In the genomic region with DNA sequence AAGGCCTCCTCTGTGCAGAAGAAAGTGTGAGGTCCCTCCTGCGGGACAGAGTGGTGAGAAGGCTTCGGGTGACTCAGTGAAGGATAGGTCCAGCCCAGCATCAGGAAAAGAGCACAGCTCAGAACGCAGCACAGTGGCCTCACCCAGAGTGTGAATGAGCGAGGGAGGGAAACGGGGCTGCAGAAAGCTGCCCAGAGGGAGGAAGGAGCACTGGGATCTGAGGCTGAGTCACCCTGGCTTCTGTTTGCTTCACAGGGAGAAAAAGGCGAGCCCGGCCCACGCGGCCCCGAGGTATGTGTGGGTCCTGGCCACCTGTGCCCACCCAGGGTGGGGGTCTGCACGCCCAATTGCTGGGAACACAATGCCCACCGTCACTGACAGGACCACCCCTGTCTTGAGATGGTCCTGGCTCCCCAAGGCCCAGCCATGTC, we compare ENCODE assay signal across 12 cellular contexts. TPM values are rescaled to one million over a fixed set of nuclear protein-coding genes. Genes with fewer than 3 reads are reported as not detected.
A peak's percentile ranks its signal among the peaks of the same experiment; 100 is the strongest.
DNase-seq lines count a peak whose midpoint lies in the region; ATAC-seq and TF ChIP-seq lines count a peak whose summit lies in the region.
"Had no signal": no experiment of that assay in that cellular context is flagged by ENCODE, and none has a peak within 500 bp of the region (broad histone marks: within the 10 kb centered on the region; RNA-seq: fewer than 3 reads in every experiment).

No MANE protein-coding gene starts in this region.

- peaks cover 13% of the 10 kb centered on the region for H3K4me1 Mint-ChIP-seq in HFFc6 (ENCODE audit: low read depth)
- no peaks in the 10 kb centered on the region for H3K4me1 Mint-ChIP-seq in neural crest cell
- H3K4me1 Mint-ChIP-seq in effector memory CD8-positive, alpha-beta T cell (ENCODE audit: low read depth in 2 of 2), result no peaks in the 10 kb centered on the region

- H3K27me3 Mint-ChIP-seq in HFFc6 (ENCODE audit: insufficient read depth) (no peaks in the 10 kb centered on the region; the same call in 1 of the 2 replicates), neural crest cell (ENCODE audit: low read depth) (no peaks in the 10 kb centered on the region)
- no peaks in the 10 kb centered on the region for H3K27me3 Mint-ChIP-seq in effector memory CD8-positive, alpha-beta T cell

- DNase-seq in AG09309 (ENCODE audit: low read depth), result peak; percentile 81
- DNase-seq in HFFc6, result peak; percentile 93
- peak; percentile 72 for DNase-seq in choroid plexus epithelial cell (ENCODE audit: low read depth)
- no peak for DNase-seq in neural crest cell (ENCODE audit: low read depth, low spot score)
- no peak for DNase-seq in kidney glomerular epithelial cell (lab: John Stamatoyannopoulos, UW)
- DNase-seq in SKM-1 treated with dmso at 0.1 percent for 144 hours (lab: John Stamatoyannopoulos, UW; ENCODE audit: unreplicated experiment), result no peak
- no peak for DNase-seq in NCI-H1417 treated with DMSO at 0.1 percent for 48 hours (lab: John Stamatoyannopoulos, UW)
- DNase-seq in effector memory CD8-positive, alpha-beta T cell, result no peak
- DNase-seq: activated CD8-positive, alpha-beta T cell treated with anti-CD3 and anti-CD28 coated beads, Interleukin-2, amount 10 ng/mL, durations not matched to agents 7 days and 5 days; DMS 273 treated with DMSO at 0.1 percent for 48 hours; NCI-H524; stimulated activated CD4-positive, alpha-beta T cell treated with anti-CD3 and anti-CD28 coated beads, Interleukin-4, amount 100 ng/mL, for 4 hours had no signal

- H3K4me3 ChIP-seq in AG09309 (ENCODE audit: control insufficient read depth, low read depth, low read length) (no peak overlapping the region), choroid plexus epithelial cell (ENCODE audit: low read depth, low read length) (no peak overlapping the region)

- no peak for ATAC-seq in effector memory CD8-positive, alpha-beta T cell (replicated peaks)
- ATAC-seq: activated CD8-positive, alpha-beta T cell treated with anti-CD3 and anti-CD28 coated beads, Interleukin-2, amount 10 ng/mL, durations not matched to agents 7 days and 5 days had no signal

- H3K4me3 Mint-ChIP-seq in HFFc6 (peak overlapping the region; percentile 22; the same call in 1 of the 2 replicates), neural crest cell (no peak overlapping the region)
- no peak overlapping the region for H3K4me3 Mint-ChIP-seq in effector memory CD8-positive, alpha-beta T cell
- H3K4me3 Mint-ChIP-seq: activated CD8-positive, alpha-beta T cell treated with anti-CD3 and anti-CD28 coated beads, Interleukin-2, amount 10 ng/mL, durations not matched to agents 7 days and 5 days had no signal

- H3K36me3 Mint-ChIP-seq in HFFc6 (ENCODE audit: low read depth), result peaks cover 14% of the 10 kb centered on the region
- no peaks in the 10 kb centered on the region for H3K36me3 Mint-ChIP-seq in neural crest cell (ENCODE audit: low read depth)
- no peaks in the 10 kb centered on the region for H3K36me3 Mint-ChIP-seq in effector memory CD8-positive, alpha-beta T cell (ENCODE audit: insufficient read depth)

- TF ChIP-seq CTCF in AG09309 (IDR thresholded peaks at IDR 0.05; ENCODE audit: control insufficient read depth, insufficient read depth, low read depth, low read length, missing control alignments) (no peak), HFFc6 (IDR thresholded peaks at IDR 0.05) (no peak), choroid plexus epithelial cell (conservative IDR thresholded peaks at IDR 0.05; ENCODE audit: low read depth, low read length) (no peak), neural crest cell (conservative IDR thresholded peaks at IDR 0.05) (no peak)

- no peaks in the 10 kb centered on the region for H3K9me3 Mint-ChIP-seq in HFFc6
- H3K9me3 Mint-ChIP-seq in neural crest cell, result peaks cover 3% of the 10 kb centered on the region
- no peaks in the 10 kb centered on the region for H3K9me3 Mint-ChIP-seq in effector memory CD8-positive, alpha-beta T cell

- H3K27ac Mint-ChIP-seq in HFFc6 (peak overlapping the region; percentile 86), neural crest cell (ENCODE audit: unreplicated experiment) (peak overlapping the region; percentile 19)
- H3K27ac Mint-ChIP-seq in effector memory CD8-positive, alpha-beta T cell, result peak overlapping the region in 1 of 2 donors; percentile 52
- H3K27ac Mint-ChIP-seq: activated CD8-positive, alpha-beta T cell treated with anti-CD3 and anti-CD28 coated beads, Interleukin-2, amount 10 ng/mL, durations not matched to agents 7 days and 5 days had no signal

RNA-seq across cellular contexts. Expression of a gene that starts 24.3 kb away (rescaled TPM):
- 100 to 1,000 TPM; 426 to 514 (median 467) TPM for total RNA-seq in HFFc6 (2021; fragmentation: NEBNext Ultra II Directional; extraction: Animal tissue kit (Norgen Biotek cat#: 25700))
- total RNA-seq in neural crest cell, result 17.8 and 18.5 TPM in 2 replicates

RNA-seq across cellular contexts. Expression of a gene that starts 33.1 kb away (rescaled TPM):
- total RNA-seq in HFFc6 (2021; fragmentation: NEBNext Ultra II Directional; extraction: Animal tissue kit (Norgen Biotek cat#: 25700)), result 1 to 10 TPM in 1 of 6 experiments, under 1 TPM in 4, not detected in 1; 0.12 to 1.2 (median 0.17) TPM
- total RNA-seq in neural crest cell, result 1.4 and 1.8 TPM in 2 replicates

Comparison
In these comparisons a context has a peak if more than half of its experiments do, and no peak if none do; other contexts are left out.
1. DNase-seq: peak in AG09309 (single experiment), HFFc6 (single experiment) and choroid plexus epithelial cell (single experiment); none in neural crest cell (single experiment), kidney glomerular epithelial cell (single experiment), SKM-1 treated with dmso at 0.1 percent for 144 hours (single experiment), NCI-H1417 treated with DMSO at 0.1 percent for 48 hours (single experiment) and effector memory CD8-positive, alpha-beta T cell (0 of 3).
2. RNA of a gene that starts 24.3 kb away (total RNA-seq): 426 to 514 TPM in HFFc6; 17.8 to 18.5 TPM in neural crest cell; every median in the first group is over 10 times any median in the second.